Comparison of ENCODE assay signal across 25 cellular contexts in the genomic region with DNA sequence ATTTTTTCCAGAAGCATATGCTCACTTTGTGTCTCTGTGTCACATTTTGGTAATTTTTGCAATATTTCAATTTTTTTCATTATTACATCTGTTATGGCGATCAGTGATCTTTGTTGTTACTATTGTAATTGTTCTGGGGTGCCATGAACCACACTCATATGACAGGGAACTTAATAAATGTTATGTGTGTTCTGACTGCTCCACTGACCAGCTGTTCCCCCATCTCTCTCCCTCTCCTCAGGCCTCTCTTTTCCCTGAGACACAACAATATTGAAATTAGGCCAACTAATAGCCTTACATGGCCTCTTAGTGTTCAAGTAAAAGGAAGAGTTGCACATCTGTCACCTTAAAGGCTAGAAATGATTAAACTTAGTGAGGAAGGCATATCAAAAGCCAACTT.
"Had no signal": no experiment of that assay in that cellular context is flagged by ENCODE, and none has a peak within 500 bp of the region (broad histone marks: within the 10 kb centered on the region; RNA-seq: fewer than 3 reads in every experiment).

No MANE protein-coding gene starts in this region.

- ATAC-seq: gastrocnemius medialis; left cardiac atrium; left ventricle myocardium superior; naive thymus-derived CD8-positive, alpha-beta T cell; psoas muscle; right lobe of liver; stimulated activated memory B cell treated with anti-CD40 and anti-IgM and Interleukin-4, amounts not matched to agents 10 μg/mL and 1 μg/mL and 100 μg/mL, for 72 hours had no signal

- H3K27ac ChIP-seq: coronary artery, esophagus muscularis mucosa, gastrocnemius medialis, psoas muscle, right lobe of liver, spleen, tibial artery, upper lobe of left lung, uterus had no signal

- H3K4me3 ChIP-seq: coronary artery, esophagus muscularis mucosa, gastrocnemius medialis, lung, psoas muscle, right lobe of liver, spleen, tibial artery, upper lobe of left lung, uterus had no signal

- H3K36me3 ChIP-seq: esophagus muscularis mucosa, gastrocnemius medialis, right lobe of liver, spleen, tibial artery, upper lobe of left lung, uterus had no signal

- H3K4me1 Mint-ChIP-seq: immature natural killer cell; naive thymus-derived CD8-positive, alpha-beta T cell; stimulated activated memory B cell treated with anti-CD40 and anti-IgM and Interleukin-4, amounts not matched to agents 10 μg/mL and 1 μg/mL and 100 μg/mL, for 72 hours had no signal

- H3K4me3 Mint-ChIP-seq: immature natural killer cell; naive thymus-derived CD8-positive, alpha-beta T cell; neural crest cell; stimulated activated memory B cell treated with anti-CD40 and anti-IgM and Interleukin-4, amounts not matched to agents 10 μg/mL and 1 μg/mL and 100 μg/mL, for 72 hours; stimulated activated naive CD8-positive, alpha-beta T cell treated with anti-CD3 and anti-CD28 coated beads, Interleukin-15, Interleukin-2, amounts not matched to agents 100 ng/mL and 50 ng/mL, for 24 hours had no signal

- H3K27me3 ChIP-seq: esophagus muscularis mucosa, gastrocnemius medialis, right lobe of liver, spleen, tibial artery, upper lobe of left lung, uterus had no signal

- H3K9me3 ChIP-seq: gastrocnemius medialis, psoas muscle, uterus had no signal

- H3K27ac Mint-ChIP-seq: immature natural killer cell; naive thymus-derived CD8-positive, alpha-beta T cell; stimulated activated memory B cell treated with anti-CD40 and anti-IgM and Interleukin-4, amounts not matched to agents 10 μg/mL and 1 μg/mL and 100 μg/mL, for 72 hours; stimulated activated naive CD8-positive, alpha-beta T cell treated with anti-CD3 and anti-CD28 coated beads, Interleukin-15, Interleukin-2, amounts not matched to agents 100 ng/mL and 50 ng/mL, for 24 hours had no signal

- DNase-seq: effector CD8-positive, alpha-beta T cell; gastrocnemius medialis; immature natural killer cell; kidney; left cardiac atrium; left ventricle myocardium superior; mesendoderm; naive thymus-derived CD8-positive, alpha-beta T cell; nucleus accumbens; psoas muscle; retina; right lobe of liver; spleen; stimulated activated CD4-positive, alpha-beta T cell treated with anti-CD3 and anti-CD28 coated beads, Interleukin-15, amount 100 ng/mL, for 24 hours; stimulated activated CD4-positive, alpha-beta T cell treated with anti-CD3 and anti-CD28 coated beads, Interleukin-1b, Interleukin-23, amount 100 ng/mL, for 48 hours; stimulated activated CD4-positive, alpha-beta T cell treated with anti-CD3 and anti-CD28 coated beads, Interleukin-4, amount 100 ng/mL, for 24 hours; tibial artery; upper lobe of left lung; uterus had no signal

- H3K36me3 Mint-ChIP-seq: immature natural killer cell; stimulated activated memory B cell treated with anti-CD40 and anti-IgM and Interleukin-4, amounts not matched to agents 10 μg/mL and 1 μg/mL and 100 μg/mL, for 72 hours had no signal

- H3K27me3 Mint-ChIP-seq: stimulated activated memory B cell treated with anti-CD40 and anti-IgM and Interleukin-4, amounts not matched to agents 10 μg/mL and 1 μg/mL and 100 μg/mL, for 72 hours had no signal

- H3K4me1 ChIP-seq: esophagus muscularis mucosa, gastrocnemius medialis, psoas muscle, right lobe of liver, spleen, tibial artery, upper lobe of left lung, uterus had no signal
